In the genomic region with DNA sequence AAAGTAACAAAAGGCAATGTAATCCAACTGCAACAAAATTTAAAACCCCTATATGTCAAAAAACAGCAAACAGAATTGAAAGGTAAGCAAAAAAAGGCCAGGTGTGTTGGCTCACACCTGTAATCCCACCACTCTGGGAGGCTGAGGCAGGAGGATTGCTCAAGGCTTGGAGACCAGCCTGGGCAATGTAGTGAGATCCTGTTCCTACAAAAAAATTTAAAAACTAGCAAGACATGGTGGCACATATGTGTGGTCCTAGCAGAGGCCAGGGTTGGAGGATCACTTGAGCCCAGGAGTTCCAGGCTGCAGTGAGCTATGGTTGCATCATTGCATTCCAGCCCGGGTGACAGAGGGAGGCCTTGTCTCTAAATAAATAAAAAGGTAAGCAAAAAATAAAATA, we compare ENCODE assay signal across 1 cellular context.
A peak's percentile ranks its signal among the peaks of the same experiment; 100 is the strongest.
TF ChIP-seq lines count a peak whose summit lies in the region.

No MANE protein-coding gene starts in this region.

TF ChIP-seq in HCT116, 20 proteins besides CTCF, POLR2A, EP300 and RAD21 (continued from another document):
- TF ChIP-seq, protein P1, sequence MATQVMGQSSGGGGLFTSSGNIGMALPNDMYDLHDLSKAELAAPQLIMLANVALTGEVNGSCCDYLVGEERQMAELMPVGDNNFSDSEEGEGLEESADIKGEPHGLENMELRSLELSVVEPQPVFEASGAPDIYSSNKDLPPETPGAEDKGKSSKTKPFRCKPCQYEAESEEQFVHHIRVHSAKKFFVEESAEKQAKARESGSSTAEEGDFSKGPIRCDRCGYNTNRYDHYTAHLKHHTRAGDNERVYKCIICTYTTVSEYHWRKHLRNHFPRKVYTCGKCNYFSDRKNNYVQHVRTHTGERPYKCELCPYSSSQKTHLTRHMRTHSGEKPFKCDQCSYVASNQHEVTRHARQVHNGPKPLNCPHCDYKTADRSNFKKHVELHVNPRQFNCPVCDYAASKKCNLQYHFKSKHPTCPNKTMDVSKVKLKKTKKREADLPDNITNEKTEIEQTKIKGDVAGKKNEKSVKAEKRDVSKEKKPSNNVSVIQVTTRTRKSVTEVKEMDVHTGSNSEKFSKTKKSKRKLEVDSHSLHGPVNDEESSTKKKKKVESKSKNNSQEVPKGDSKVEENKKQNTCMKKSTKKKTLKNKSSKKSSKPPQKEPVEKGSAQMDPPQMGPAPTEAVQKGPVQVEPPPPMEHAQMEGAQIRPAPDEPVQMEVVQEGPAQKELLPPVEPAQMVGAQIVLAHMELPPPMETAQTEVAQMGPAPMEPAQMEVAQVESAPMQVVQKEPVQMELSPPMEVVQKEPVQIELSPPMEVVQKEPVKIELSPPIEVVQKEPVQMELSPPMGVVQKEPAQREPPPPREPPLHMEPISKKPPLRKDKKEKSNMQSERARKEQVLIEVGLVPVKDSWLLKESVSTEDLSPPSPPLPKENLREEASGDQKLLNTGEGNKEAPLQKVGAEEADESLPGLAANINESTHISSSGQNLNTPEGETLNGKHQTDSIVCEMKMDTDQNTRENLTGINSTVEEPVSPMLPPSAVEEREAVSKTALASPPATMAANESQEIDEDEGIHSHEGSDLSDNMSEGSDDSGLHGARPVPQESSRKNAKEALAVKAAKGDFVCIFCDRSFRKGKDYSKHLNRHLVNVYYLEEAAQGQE (IDR thresholded peaks at IDR 0.05; ENCODE audit: low read depth): no peak
- TF ChIP-seq YY1 (IDR thresholded peaks at IDR 0.05; ENCODE audit: extremely low read depth, insufficient replicate concordance, low read depth, low read length): no peak
- peak; percentile 62 for TF ChIP-seq CEBPB (IDR thresholded peaks at IDR 0.05; ENCODE audit: low read depth)
- no peak for TF ChIP-seq SIN3A (IDR thresholded peaks at IDR 0.05; ENCODE audit: low read depth)
- TF ChIP-seq, protein P2, sequence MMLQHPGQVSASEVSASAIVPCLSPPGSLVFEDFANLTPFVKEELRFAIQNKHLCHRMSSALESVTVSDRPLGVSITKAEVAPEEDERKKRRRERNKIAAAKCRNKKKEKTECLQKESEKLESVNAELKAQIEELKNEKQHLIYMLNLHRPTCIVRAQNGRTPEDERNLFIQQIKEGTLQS (IDR thresholded peaks at IDR 0.05): 0 out of 2 replicates have a peak, but pooled peaks have one; percentile 69
- TF ChIP-seq EZH2phosphoT487 (IDR thresholded peaks at IDR 0.05; ENCODE audit: borderline replicate concordance): no peak
- no peak for TF ChIP-seq FOSL1 (IDR thresholded peaks at IDR 0.05; ENCODE audit: low read depth)
- TF ChIP-seq EZH2 (IDR thresholded peaks at IDR 0.05): no peak
- TF ChIP-seq, protein P3, sequence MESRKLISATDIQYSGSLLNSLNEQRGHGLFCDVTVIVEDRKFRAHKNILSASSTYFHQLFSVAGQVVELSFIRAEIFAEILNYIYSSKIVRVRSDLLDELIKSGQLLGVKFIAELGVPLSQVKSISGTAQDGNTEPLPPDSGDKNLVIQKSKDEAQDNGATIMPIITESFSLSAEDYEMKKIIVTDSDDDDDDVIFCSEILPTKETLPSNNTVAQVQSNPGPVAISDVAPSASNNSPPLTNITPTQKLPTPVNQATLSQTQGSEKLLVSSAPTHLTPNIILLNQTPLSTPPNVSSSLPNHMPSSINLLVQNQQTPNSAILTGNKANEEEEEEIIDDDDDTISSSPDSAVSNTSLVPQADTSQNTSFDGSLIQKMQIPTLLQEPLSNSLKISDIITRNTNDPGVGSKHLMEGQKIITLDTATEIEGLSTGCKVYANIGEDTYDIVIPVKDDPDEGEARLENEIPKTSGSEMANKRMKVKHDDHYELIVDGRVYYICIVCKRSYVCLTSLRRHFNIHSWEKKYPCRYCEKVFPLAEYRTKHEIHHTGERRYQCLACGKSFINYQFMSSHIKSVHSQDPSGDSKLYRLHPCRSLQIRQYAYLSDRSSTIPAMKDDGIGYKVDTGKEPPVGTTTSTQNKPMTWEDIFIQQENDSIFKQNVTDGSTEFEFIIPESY (IDR thresholded peaks at IDR 0.05; ENCODE audit: extremely low read depth, insufficient replicate concordance, low read length): no peak
- no peak for TF ChIP-seq ZNF274 (IDR thresholded peaks at IDR 0.05; ENCODE audit: low read depth, low read length)
- TF ChIP-seq SRF (IDR thresholded peaks at IDR 0.05; ENCODE audit: low read depth): no peak
